8 cellular contexts compared by ENCODE assay signal in genomic region chr3:186783731-186784515, GRCh38. TPM values are rescaled to one million over a fixed set of nuclear protein-coding genes. Genes with fewer than 3 reads are reported as not detected.
A peak's percentile ranks its signal among the peaks of the same experiment; 100 is the strongest.
DNase-seq lines count a peak whose midpoint lies in the region; ATAC-seq and TF ChIP-seq lines count a peak whose summit lies in the region.

No MANE protein-coding gene starts in this region.

- H3K18ac ChIP-seq in neuronal stem cell (ENCODE audit: low read length), result peak overlapping the region; percentile 87

- peak overlapping the region; percentile 91 for H2AFZ ChIP-seq in neuronal stem cell (ENCODE audit: low read length)

- no peaks in the 10 kb centered on the region for H3K79me1 ChIP-seq in neuronal stem cell (ENCODE audit: low read depth, low read length)

- H3K14ac ChIP-seq in neuronal stem cell (ENCODE audit: low read length), result peak overlapping the region; percentile 40

- H3K27me3 ChIP-seq in gastroesophageal sphincter (peaks cover 2% of the 10 kb centered on the region), neuronal stem cell (ENCODE audit: control insufficient read depth in 3 of 3, insufficient read depth in 3 of 3, low read depth in 1 of 3, low read length in 3 of 3) (no peaks in the 10 kb centered on the region), subcutaneous abdominal adipose tissue (ENCODE audit: control insufficient read depth in 5 of 5, insufficient read depth in 4 of 5, low read length in 5 of 5) (no peaks in the 10 kb centered on the region)

- peak overlapping the region; percentile 62 for H3K23ac ChIP-seq in neuronal stem cell (ENCODE audit: low read depth, low read length, poor library complexity)

- CTCF ChIA-PET in activated naive CD4-positive, alpha-beta T cell treated with anti-CD3 and anti-CD28 coated beads for 36 hours (lab: Charles Lee), result interaction anchor here (0.6 to 1.9 kb wide), 5 partner anchors 12 to 251 kb away, joined by 3 to 6 read pairs (median 4); no protein-coding TSS in a partner anchor

- H3K9me3 ChIP-seq in gastroesophageal sphincter (no peaks in the 10 kb centered on the region), neuronal stem cell (replicated peaks in 1 of 2; ENCODE audit: control insufficient read depth in 2 of 2, insufficient read depth in 1 of 2, low read depth in 1 of 2, low read length in 2 of 2) (no peaks in the 10 kb centered on the region), subcutaneous abdominal adipose tissue (ENCODE audit: control insufficient read depth in 5 of 5, low read length in 5 of 5) (no peaks in the 10 kb centered on the region)

- H3K4me3 Mint-ChIP-seq in IgD-negative memory B cell, result peak overlapping the region; percentile 96 to 100 (median 98)
- H3K4me3 Mint-ChIP-seq in activated naive CD4-positive, alpha-beta T cell treated with anti-CD3 and anti-CD28 coated beads for 36 hours, result peak overlapping the region; percentile 99

- H3K36me3 Mint-ChIP-seq in IgD-negative memory B cell, result peaks cover 20% of the 10 kb centered on the region
- H3K36me3 Mint-ChIP-seq in activated naive CD4-positive, alpha-beta T cell treated with anti-CD3 and anti-CD28 coated beads for 36 hours (ENCODE audit: low read depth), result peaks cover 56% of the 10 kb centered on the region

- peak overlapping the region; percentile 56 for H3K4me2 ChIP-seq in neuronal stem cell (ENCODE audit: insufficient read depth, low read length, poor library complexity, severe bottlenecking)

- H3K27me3 Mint-ChIP-seq in IgD-negative memory B cell, result no peaks in the 10 kb centered on the region
- H3K27me3 Mint-ChIP-seq in activated naive CD4-positive, alpha-beta T cell treated with anti-CD3 and anti-CD28 coated beads for 36 hours (ENCODE audit: low read depth), result peaks cover 3% of the 10 kb centered on the region

- 0 to 1% methylated on average over 16 to 18 of the region's 56 CpGs for WGBS in gastroesophageal sphincter (ENCODE audit: low coverage in 1 of 2), 2 donors
- no CpG with 5 or more reads among the region's 56 CpGs for WGBS in neuronal stem cell (ENCODE audit: extremely low coverage in 2 of 2, insufficient read length in 2 of 2, insufficient replicate concordance in 1 of 2), 2 donors

- no peaks in the 10 kb centered on the region for H3K9me3 Mint-ChIP-seq in IgD-negative memory B cell
- H3K9me3 Mint-ChIP-seq in activated naive CD4-positive, alpha-beta T cell treated with anti-CD3 and anti-CD28 coated beads for 36 hours, result no peaks in the 10 kb centered on the region

- peak; percentile 18 for DNase-seq in DMS79 (lab: John Stamatoyannopoulos, UW)
- DNase-seq in activated naive CD4-positive, alpha-beta T cell treated with anti-CD3 and anti-CD28 coated beads for 36 hours, result peak; percentile 83
- DNase-seq in neuronal stem cell (ENCODE audit: low spot score), result peak; percentile 70

- intact Hi-C loops in activated naive CD4-positive, alpha-beta T cell treated with anti-CD3 and anti-CD28 coated beads for 36 hours (cut with micrococcal nuclease), result loop anchor here (1.0 to 5.0 kb wide), 8 partner anchors 12 to 847 kb away; partner anchors contain the start of genes DNAJB11, RFC4 and ST6GAL1

- no peak overlapping the region for H2BK12ac ChIP-seq in neuronal stem cell (ENCODE audit: low read length)

- H3K4me1 Mint-ChIP-seq in IgD-negative memory B cell, result peaks cover 48 to 53% (median 49%) of the 10 kb centered on the region in 3 donors
- peaks cover 37% of the 10 kb centered on the region for H3K4me1 Mint-ChIP-seq in activated naive CD4-positive, alpha-beta T cell treated with anti-CD3 and anti-CD28 coated beads for 36 hours (ENCODE audit: low read depth)

- no peak overlapping the region for H4K91ac ChIP-seq in neuronal stem cell (ENCODE audit: low read depth, low read length, poor library complexity)

- H2BK120ac ChIP-seq in neuronal stem cell (ENCODE audit: low read depth, low read length), result no peak overlapping the region

- H3K9ac ChIP-seq in neuronal stem cell (ENCODE audit: low read depth, low read length, poor library complexity), result peak overlapping the region; percentile 96
- H3K9ac ChIP-seq in subcutaneous abdominal adipose tissue (ENCODE audit: low read length in 5 of 5), result peak overlapping the region; percentile 100

- H3K27ac ChIP-seq in gastroesophageal sphincter, result peak overlapping the region; percentile 97 to 99 (median 98)
- H3K27ac ChIP-seq in neuronal stem cell (replicated peaks; ENCODE audit: low read length), result peak overlapping the region; percentile 86
- H3K27ac ChIP-seq in subcutaneous abdominal adipose tissue (ENCODE audit: low read depth, low read length), result peak overlapping the region; percentile 100

- TF ChIP-seq CTCF in gastroesophageal sphincter (IDR thresholded peaks at IDR 0.05), result no peak

- no peak overlapping the region for H2BK15ac ChIP-seq in neuronal stem cell (ENCODE audit: low read length)

- H3K4me1 ChIP-seq in gastroesophageal sphincter, result peaks cover 29 to 52% (median 32%) of the 10 kb centered on the region in 3 donors
- peaks cover 1 to 11% of the 10 kb centered on the region in 2 donors for H3K4me1 ChIP-seq in neuronal stem cell (ENCODE audit: control insufficient read depth in 2 of 2, insufficient read depth in 1 of 2, low read depth in 1 of 2, low read length in 2 of 2)
- peaks cover 10 to 51% (median 46%) of the 10 kb centered on the region in 5 donors for H3K4me1 ChIP-seq in subcutaneous abdominal adipose tissue (ENCODE audit: control insufficient read depth in 5 of 5, insufficient read depth in 5 of 5, low read length in 5 of 5)

- H2AK5ac ChIP-seq in neuronal stem cell (ENCODE audit: low read depth, low read length), result peak overlapping the region; percentile 88

- H3K36me3 ChIP-seq in gastroesophageal sphincter, result peaks cover 28 to 46% of the 10 kb centered on the region in 2 donors
- peaks cover 31 to 50% of the 10 kb centered on the region in 2 donors for H3K36me3 ChIP-seq in neuronal stem cell (replicated peaks in 1 of 2; ENCODE audit: control insufficient read depth in 2 of 2, insufficient read depth in 2 of 2, low read length in 2 of 2)
- peaks cover 43 to 46% (median 45%) of the 10 kb centered on the region in 5 donors for H3K36me3 ChIP-seq in subcutaneous abdominal adipose tissue (ENCODE audit: control insufficient read depth in 5 of 5, insufficient read depth in 5 of 5, low read length in 5 of 5)

- TF ChIP-seq POLR2A in Raji (IDR thresholded peaks at IDR 0.05; ENCODE audit: insufficient read depth, low read depth, low read length) (peak; percentile 38; the same call in 1 of the 2 replicates), gastroesophageal sphincter (IDR thresholded peaks at IDR 0.05) (no peak)

- TF ChIP-seq EP300 in gastroesophageal sphincter (IDR thresholded peaks at IDR 0.05), result no peak

- peak overlapping the region; percentile 46 for H2BK5ac ChIP-seq in neuronal stem cell (ENCODE audit: low read length)

- ATAC-seq in GM21529 (IDR thresholded peaks at IDR 0.05; ENCODE audit: unreplicated experiment), result peak; percentile 78
- peak; percentile 89 for ATAC-seq in gastroesophageal sphincter

- H3K4ac ChIP-seq in neuronal stem cell (ENCODE audit: low read length), result peak overlapping the region; percentile 10

- peak overlapping the region; percentile 94 to 100 (median 99) for H3K27ac Mint-ChIP-seq in IgD-negative memory B cell
- H3K27ac Mint-ChIP-seq in activated naive CD4-positive, alpha-beta T cell treated with anti-CD3 and anti-CD28 coated beads for 36 hours, result peak overlapping the region; percentile 100

- H3K4me3 ChIP-seq in gastroesophageal sphincter, result peak overlapping the region; percentile 75 to 83
- peak overlapping the region; percentile 87 to 92 for H3K4me3 ChIP-seq in neuronal stem cell (ENCODE audit: low read length in 2 of 2)
- peak overlapping the region; percentile 97 to 100 (median 100) for H3K4me3 ChIP-seq in subcutaneous abdominal adipose tissue (ENCODE audit: low read depth in 1 of 5, low read length in 5 of 5)

- H4K8ac ChIP-seq in neuronal stem cell (ENCODE audit: low read depth, low read length), result no peak overlapping the region

RNA-seq across cellular contexts. Expression of gene EIF4A2, which starts 0.5 kb away (rescaled TPM):
- 220 TPM for polyA plus RNA-seq in IgD-negative memory B cell
- 100 to 1,000 TPM; 445 to 469 TPM for total RNA-seq in activated naive CD4-positive, alpha-beta T cell treated with anti-CD3 and anti-CD28 coated beads for 36 hours
- total RNA-seq in gastroesophageal sphincter, result 100 to 1,000 TPM; 359 to 660 (median 508) TPM
- 459 TPM for polyA plus RNA-seq in neuronal stem cell (2013, experiment 1 of 2)
- 457 TPM for polyA plus RNA-seq in neuronal stem cell (2013, experiment 2 of 2)

RNA-seq across cellular contexts. Expression of gene RFC4, which starts 22.4 kb away (rescaled TPM):
- 25.0 TPM for polyA plus RNA-seq in IgD-negative memory B cell
- total RNA-seq in activated naive CD4-positive, alpha-beta T cell treated with anti-CD3 and anti-CD28 coated beads for 36 hours, result 100 to 1,000 TPM; 135 to 136 TPM
- total RNA-seq in gastroesophageal sphincter, result 10 to 100 TPM in 2 of 4 donors, 1 to 10 TPM in 2; 8.1 to 12.2 (median 10.5) TPM
- 91.2 TPM for polyA plus RNA-seq in neuronal stem cell (2013, experiment 1 of 2)
- 92.8 TPM for polyA plus RNA-seq in neuronal stem cell (2013, experiment 2 of 2)

RNA-seq across cellular contexts. Expression of gene ADIPOQ, which starts 58.6 kb away (rescaled TPM):
- not detected for polyA plus RNA-seq in IgD-negative memory B cell
- not detected for total RNA-seq in activated naive CD4-positive, alpha-beta T cell treated with anti-CD3 and anti-CD28 coated beads for 36 hours
- total RNA-seq in gastroesophageal sphincter, result 10 to 100 TPM in 1 of 4 donors, under 1 TPM in 3; 0.23 to 34.5 (median 0.57) TPM
- not detected for polyA plus RNA-seq in neuronal stem cell (2013, experiment 1 of 2)
- polyA plus RNA-seq in neuronal stem cell (2013, experiment 2 of 2), result not detected

Comparison
In these comparisons a context has a peak if more than half of its experiments do, and no peak if none do; other contexts are left out.
1. Peak in every context shown above with its lines: DNase-seq, ATAC-seq, H3K4me3 ChIP-seq and H3K27ac ChIP-seq.
2. DNase-seq: peak in every context shown above with its lines; median percentile 83 in activated naive CD4-positive, alpha-beta T cell treated with anti-CD3 and anti-CD28 coated beads for 36 hours; 70 in neuronal stem cell; 18 in DMS79.
3. RNA of gene RFC4, which starts 22.4 kb away (total RNA-seq): 135 to 136 TPM in activated naive CD4-positive, alpha-beta T cell treated with anti-CD3 and anti-CD28 coated beads for 36 hours; 8.1 to 12.2 TPM in gastroesophageal sphincter; every median in the first group is over 10 times any median in the second.